Comparison of ENCODE assay signal across 9 cellular contexts in genomic region chr1:201537966-201538617, GRCh38. TPM values are rescaled to one million over a fixed set of nuclear protein-coding genes. Genes with fewer than 3 reads are reported as not detected.
DNase-seq lines count a peak whose midpoint lies in the region; ATAC-seq and TF ChIP-seq lines count a peak whose summit lies in the region.
"Had no signal": no experiment of that assay in that cellular context is flagged by ENCODE, and none has a peak within 500 bp of the region (broad histone marks: within the 10 kb centered on the region; RNA-seq: fewer than 3 reads in every experiment).

No MANE protein-coding gene starts in this region.

- no peaks in the 10 kb centered on the region for H3F3A ChIP-seq in neural cell (ENCODE audit: insufficient read depth, low read length, poor library complexity, severe bottlenecking)

- H3K4me3 ChIP-seq in CD8-positive, alpha-beta memory T cell (ENCODE audit: low read length) = no peak overlapping the region
- peak overlapping the region; percentile 77 for H3K4me3 ChIP-seq in neural cell (ENCODE audit: low read length)

- H3K9me3 Mint-ChIP-seq in CD8-positive, alpha-beta memory T cell = peaks cover 0 to 4% (median 0%) of the 10 kb centered on the region in 5 donors
- H3K9me3 Mint-ChIP-seq in effector memory CD8-positive, alpha-beta T cell = no peaks in the 10 kb centered on the region

- peaks cover 0 to 13% (median 5%) of the 10 kb centered on the region in 3 donors for H3K36me3 Mint-ChIP-seq in CD8-positive, alpha-beta memory T cell
- peaks cover 3% of the 10 kb centered on the region for H3K36me3 Mint-ChIP-seq in effector memory CD8-positive, alpha-beta T cell (ENCODE audit: insufficient read depth)

- H3K9ac ChIP-seq in neural cell (ENCODE audit: low read length) = peak overlapping the region; percentile 46

- peak overlapping the region; percentile 41 for H3K4me2 ChIP-seq in neural cell (ENCODE audit: low read length)

- no peaks in the 10 kb centered on the region for H3K9me3 ChIP-seq in CD8-positive, alpha-beta memory T cell (ENCODE audit: low read length)
- H3K9me3 ChIP-seq in neural cell (ENCODE audit: low read length) = no peaks in the 10 kb centered on the region
- H3K9me3 ChIP-seq: body of pancreas had no signal

- H3K27ac ChIP-seq in CD8-positive, alpha-beta memory T cell (ENCODE audit: low read depth, low read length) = no peak overlapping the region
- H3K27ac ChIP-seq in neural cell (ENCODE audit: low read length) = no peak overlapping the region

- TF ChIP-seq EP300 in neural cell (conservative IDR thresholded peaks at IDR 0.05; ENCODE audit: poor library complexity, severe bottlenecking) = no peak

- H3K4me1 Mint-ChIP-seq in CD8-positive, alpha-beta memory T cell = peaks cover 19 to 28% (median 20%) of the 10 kb centered on the region in 3 donors
- H3K4me1 Mint-ChIP-seq in effector memory CD8-positive, alpha-beta T cell (ENCODE audit: low read depth in 2 of 2) = peaks cover 15 to 19% of the 10 kb centered on the region in 2 donors

- peaks cover 41 to 72% of the 10 kb centered on the region in 2 donors for H3K27me3 Mint-ChIP-seq in CD8-positive, alpha-beta memory T cell
- H3K27me3 Mint-ChIP-seq in effector memory CD8-positive, alpha-beta T cell = peaks cover 71 to 82% of the 10 kb centered on the region in 2 donors

- peak overlapping the region in 5 of 7 donors; percentile 41 to 70 (median 64) for H3K4me3 Mint-ChIP-seq in CD8-positive, alpha-beta memory T cell
- peak overlapping the region; percentile 72 to 80 for H3K4me3 Mint-ChIP-seq in effector memory CD8-positive, alpha-beta T cell

- CTCF ChIA-PET in CD8-positive, alpha-beta memory T cell (lab: Charles Lee) = interaction anchor here (1.1 to 1.3 kb wide), 2 partner anchors 25 to 56 kb away, joined by 3 to 4 read pairs; no protein-coding TSS in a partner anchor

- peaks cover 31% of the 10 kb centered on the region for H3K27me3 ChIP-seq in CD8-positive, alpha-beta memory T cell (ENCODE audit: insufficient read depth, low read length, poor library complexity, severe bottlenecking)
- H3K27me3 ChIP-seq in neural cell (ENCODE audit: insufficient read depth, low read depth, low read length) = peaks cover 38% of the 10 kb centered on the region
- H3K27me3 ChIP-seq: body of pancreas had no signal

- no peak for ATAC-seq in effector memory CD8-positive, alpha-beta T cell (replicated peaks)

- POLR2A ChIA-PET in CD8-positive, alpha-beta memory T cell (lab: Charles Lee) = no interaction called here

- H3K9me2 ChIP-seq in neural cell (ENCODE audit: insufficient read depth, low read length) = no peaks in the 10 kb centered on the region

- H3K36me3 ChIP-seq in CD8-positive, alpha-beta memory T cell (ENCODE audit: insufficient read depth, low read length) = no peaks in the 10 kb centered on the region
- no peaks in the 10 kb centered on the region for H3K36me3 ChIP-seq in neural cell (ENCODE audit: insufficient read depth, low read length)

- no peak overlapping the region for H2AFZ ChIP-seq in neural cell (ENCODE audit: low read depth, low read length)

- peak overlapping the region in 1 of 8 donors; percentile 44 for H3K27ac Mint-ChIP-seq in CD8-positive, alpha-beta memory T cell
- peak overlapping the region in 1 of 2 donors; percentile 11 for H3K27ac Mint-ChIP-seq in effector memory CD8-positive, alpha-beta T cell

- TF ChIP-seq CTCF in neural cell (IDR thresholded peaks at IDR 0.05; ENCODE audit: poor library complexity, severe bottlenecking) = no peak

- no peaks in the 10 kb centered on the region for H4K20me1 ChIP-seq in neural cell (ENCODE audit: insufficient read depth)

- TF ChIP-seq RAD21 in neural cell (conservative IDR thresholded peaks at IDR 0.05) = no peak

- H3K79me2 ChIP-seq in neural cell (replicated peaks; ENCODE audit: insufficient read depth, low read length) = no peaks in the 10 kb centered on the region

- no peak for DNase-seq in CD8-positive, alpha-beta memory T cell
- DNase-seq in NCI-H69 (lab: John Stamatoyannopoulos, UW) (peak; percentile 64), DMS79 treated with DMSO at 0.1 percent for 48 hours (lab: John Stamatoyannopoulos, UW) (no peak), NCI-H1092 (lab: John Stamatoyannopoulos, UW) (no peak), NCI-H82 (lab: John Stamatoyannopoulos, UW) (no peak)
- DNase-seq in effector memory CD8-positive, alpha-beta T cell = no peak
- no peak for DNase-seq in stimulated activated CD8-positive, alpha-beta memory T cell treated with anti-CD3 and anti-CD28 coated beads, Interleukin-4, amount 100 ng/mL, for 48 hours

- H3K4me1 ChIP-seq in CD8-positive, alpha-beta memory T cell (ENCODE audit: insufficient read depth, low read length) = peaks cover 15% of the 10 kb centered on the region

TF ChIP-seq in neural cell, 6 proteins besides CTCF, POLR2A, EP300 and RAD21:
- TF ChIP-seq REST (IDR thresholded peaks at IDR 0.05; ENCODE audit: borderline replicate concordance) (no peak), EZH2 (IDR thresholded peaks at IDR 0.05; ENCODE audit: borderline replicate concordance, insufficient read depth, low read length, poor library complexity, severe bottlenecking) (no peak), SMC3 (conservative IDR thresholded peaks at IDR 0.05; ENCODE audit: poor library complexity) (no peak), TAF1 (IDR thresholded peaks at IDR 0.05; ENCODE audit: low read depth) (no peak), MXI1 (conservative IDR thresholded peaks at IDR 0.05; ENCODE audit: poor library complexity, severe bottlenecking) (no peak), POLR2AphosphoS5 (IDR thresholded peaks at IDR 0.05) (no peak)

RNA-seq across cellular contexts. Expression of gene NAV1, which starts 0.8 kb away (rescaled TPM):
- total RNA-seq in CD8-positive, alpha-beta memory T cell = under 1 TPM; 0.77 to 0.95 TPM
- polyA plus RNA-seq in CD8-positive, alpha-beta memory T cell = 1.8 TPM
- 33.2 and 38.0 TPM in 2 replicates for polyA plus RNA-seq in neural cell
- 92.3 and 130 TPM in 2 replicates for polyA minus RNA-seq in neural cell

RNA-seq across cellular contexts. Expression of gene CSRP1, which starts 31.2 kb away (rescaled TPM):
- total RNA-seq in CD8-positive, alpha-beta memory T cell = 10 to 100 TPM; 66.9 to 67.6 TPM
- 65.0 TPM for polyA plus RNA-seq in CD8-positive, alpha-beta memory T cell
- 4.2 and 12.1 TPM in 2 replicates for polyA plus RNA-seq in neural cell
- 3.9 and 5.6 TPM in 2 replicates for polyA minus RNA-seq in neural cell

Comparison
In these comparisons a context has a peak if more than half of its experiments do, and no peak if none do; other contexts are left out.
1. RNA of gene NAV1, which starts 0.8 kb away (polyA plus RNA-seq): 33.2 to 38.0 TPM in neural cell; 1.8 TPM in CD8-positive, alpha-beta memory T cell (single experiment); every median in the first group is over 10 times any median in the second.